Comparison of ENCODE assay signal across 25 cellular contexts in genomic region chr4:121195649-121196048, GRCh38. TPM values are rescaled to one million over a fixed set of nuclear protein-coding genes. Genes with fewer than 3 reads are reported as not detected.
"Had no signal": no experiment of that assay in that cellular context is flagged by ENCODE, and none has a peak within 500 bp of the region (broad histone marks: within the 10 kb centered on the region; RNA-seq: fewer than 3 reads in every experiment).

No MANE protein-coding gene starts in this region.

- H3K9me3 ChIP-seq: esophagus muscularis mucosa, gastroesophageal sphincter, thoracic aorta had no signal

- H3K4me3 ChIP-seq: coronary artery, esophagus muscularis mucosa, gastroesophageal sphincter, thoracic aorta had no signal

- DNase-seq: activated CD4-positive, alpha-beta memory T cell treated with anti-CD3 and anti-CD28 coated beads for 36 hours; activated CD4-positive, alpha-beta T cell treated with anti-CD3 and anti-CD28 coated beads for 4 hours; activated CD4-positive, CD25-positive, alpha-beta regulatory T cell; activated gamma-delta T cell treated with Interleukin-2 at 50 U/mL for 16 hours; activated T-cell treated with anti-CD3 and anti-CD28 coated beads for 4 hours; aorta; brain microvascular endothelial cell; cerebellar nuclear complex; head of caudate nucleus; hypothalamus; occipital lobe; retina; stimulated activated CD4-positive, alpha-beta T cell treated with anti-CD3 and anti-CD28 coated beads, Interleukin-4, amount 100 ng/mL, for 24 hours; stimulated activated naive CD4-positive, alpha-beta T cell treated with Interleukin-2 at 50 U/mL for 16 hours; SW 1271; T-helper 17 cell had no signal

- H3K27me3 ChIP-seq: brain microvascular endothelial cell, esophagus muscularis mucosa, gastroesophageal sphincter had no signal

- H3K9me3 Mint-ChIP-seq: activated CD4-positive, alpha-beta memory T cell treated with anti-CD3 and anti-CD28 coated beads for 36 hours; activated naive CD4-positive, alpha-beta T cell treated with anti-CD3 and anti-CD28 coated beads, Interleukin-2, amount 50 U/mL, for 24 hours; nephron; type B pancreatic cell had no signal

- H3K27ac Mint-ChIP-seq: activated CD4-positive, alpha-beta memory T cell treated with anti-CD3 and anti-CD28 coated beads for 36 hours; activated naive CD4-positive, alpha-beta T cell treated with anti-CD3 and anti-CD28 coated beads, Interleukin-2, amount 50 U/mL, for 24 hours; nephron; progenitor cell of endocrine pancreas; T-helper 17 cell; type B pancreatic cell had no signal

- H3K4me1 ChIP-seq: esophagus muscularis mucosa had no signal

- ATAC-seq: gastroesophageal sphincter, T-helper 17 cell had no signal

- H3K36me3 Mint-ChIP-seq: activated naive CD4-positive, alpha-beta T cell treated with anti-CD3 and anti-CD28 coated beads, Interleukin-2, amount 50 U/mL, for 24 hours; type B pancreatic cell had no signal

- H3K36me3 ChIP-seq: brain microvascular endothelial cell, esophagus muscularis mucosa, gastroesophageal sphincter, thoracic aorta had no signal

- H3K27ac ChIP-seq: brain microvascular endothelial cell, coronary artery, esophagus muscularis mucosa, gastroesophageal sphincter, thoracic aorta had no signal

- H3K4me3 Mint-ChIP-seq: activated CD4-positive, alpha-beta memory T cell treated with anti-CD3 and anti-CD28 coated beads for 36 hours; activated naive CD4-positive, alpha-beta T cell treated with anti-CD3 and anti-CD28 coated beads, Interleukin-2, amount 50 U/mL, for 24 hours; nephron; T-helper 17 cell; type B pancreatic cell had no signal

- H3K27me3 Mint-ChIP-seq: activated CD4-positive, alpha-beta memory T cell treated with anti-CD3 and anti-CD28 coated beads for 36 hours; activated naive CD4-positive, alpha-beta T cell treated with anti-CD3 and anti-CD28 coated beads, Interleukin-2, amount 50 U/mL, for 24 hours; progenitor cell of endocrine pancreas; T-helper 17 cell had no signal

RNA-seq across cellular contexts. Expression of gene TNIP3, which starts 31.5 kb away (rescaled TPM):
- total RNA-seq: myocyte, progenitor cell of endocrine pancreas had no signal
